Comparison of ENCODE assay signal across 27 cellular contexts in genomic region chr20:38139156-38139912, GRCh38. TPM values are rescaled to one million over a fixed set of nuclear protein-coding genes. Genes with fewer than 3 reads are reported as not detected.
DNase-seq lines count a peak whose midpoint lies in the region; ATAC-seq and TF ChIP-seq lines count a peak whose summit lies in the region.
"Had no signal": no experiment of that assay in that cellular context is flagged by ENCODE, and none has a peak within 500 bp of the region (broad histone marks: within the 10 kb centered on the region; RNA-seq: fewer than 3 reads in every experiment).

No MANE protein-coding gene starts in this region.

- no peak overlapping the region for H2AK5ac ChIP-seq in trophoblast cell (ENCODE audit: low read length)

- POLR2A ChIA-PET in WTC11 (lab: Charles Lee): no interaction called here

- no peaks in the 10 kb centered on the region for H3K27me3 ChIP-seq in RWPE2 (ENCODE audit: insufficient read depth, poor library complexity, severe bottlenecking)
- no peaks in the 10 kb centered on the region for H3K27me3 ChIP-seq in trophoblast cell (ENCODE audit: insufficient read depth, low read length)
- H3K27me3 ChIP-seq: BLaER1 treated with 17β-estradiol and CSF1 and Interleukin-3, amounts not matched to agents 10 nM and 100 nM; MG63; vagina had no signal

- H2BK12ac ChIP-seq in trophoblast cell (ENCODE audit: low read length): no peak overlapping the region

- H2BK5ac ChIP-seq in trophoblast cell (ENCODE audit: low read depth, low read length, poor library complexity): no peak overlapping the region

- no peak overlapping the region for H3K14ac ChIP-seq in trophoblast cell (ENCODE audit: low read length)

- DNase-seq in Calu3 (no peak), RWPE2 (ENCODE audit: low spot score) (peak; percentile 78), islet precursor cell (peak; percentile 52), trophoblast cell (peak; percentile 86 to 94), WTC11 (ENCODE audit: low spot score) (no peak), NCI-H524 (lab: John Stamatoyannopoulos, UW) (no peak), GF-D8 (lab: John Stamatoyannopoulos, UW) (no peak)
- DNase-seq: activated CD4-positive, CD25-positive, alpha-beta regulatory T cell treated with anti-CD3 and anti-CD28 coated beads, Interleukin-2, amount 50 U/mL, for 72 hours; activated CD8-positive, alpha-beta T cell treated with anti-CD3 and anti-CD28 coated beads, Interleukin-2, amount 10 ng/mL, durations not matched to agents 7 days and 5 days; activated effector memory CD4-positive, alpha-beta T cell treated with anti-CD3 and anti-CD28 coated beads, Interleukin-2, amount 50 U/mL, for 16 hours; activated naive CD8-positive, alpha-beta T cell treated with anti-CD3 and anti-CD28 coated beads, Interleukin-2, amount 50 U/mL, for 24 hours; activated T-cell treated with anti-CD3 and anti-CD28 coated beads for 4 hours; cerebellar nuclear complex; DND-41; KBM-7; MG63; NCI-H1417 treated with DMSO at 0.1 percent for 48 hours; NCI-H446 treated with DMSO at 0.1 percent for 48 hours; stimulated activated CD4-positive, alpha-beta T cell treated with anti-CD3 and anti-CD28 coated beads, Interleukin-2, amount 100 ng/mL, for 24 hours; substantia nigra had no signal

- H2BK120ac ChIP-seq in trophoblast cell (ENCODE audit: insufficient read depth, low read length, poor library complexity): no peak overlapping the region

- H3K4me1 Mint-ChIP-seq in Calu3 (ENCODE audit: low read depth, unreplicated experiment) (peaks cover 82% of the 10 kb centered on the region), WTC11 (peaks cover 44% of the 10 kb centered on the region)

- no peaks in the 10 kb centered on the region for H3K9me3 ChIP-seq in RWPE2 (ENCODE audit: severe bottlenecking)
- peaks cover 9% of the 10 kb centered on the region for H3K9me3 ChIP-seq in trophoblast cell (ENCODE audit: insufficient read depth, low read depth, low read length)
- H3K9me3 ChIP-seq: BLaER1 treated with 17β-estradiol and CSF1 and Interleukin-3, amounts not matched to agents 10 nM and 100 nM; MG63; mucosa of descending colon; vagina had no signal

- no TSS peak for BruUV-seq in Calu3 (replicated peaks; lab: Mats Ljungman, UMichigan)

- no peak overlapping the region for H3K4me3 Mint-ChIP-seq in Calu3 (ENCODE audit: low read depth, unreplicated experiment)
- H3K4me3 Mint-ChIP-seq in WTC11: no peak overlapping the region
- H3K4me3 Mint-ChIP-seq: activated CD8-positive, alpha-beta T cell treated with anti-CD3 and anti-CD28 coated beads, Interleukin-2, amount 10 ng/mL, durations not matched to agents 7 days and 5 days; activated naive CD8-positive, alpha-beta T cell treated with anti-CD3 and anti-CD28 coated beads, Interleukin-2, amount 50 U/mL, for 24 hours had no signal

- H3K79me1 ChIP-seq in trophoblast cell (ENCODE audit: low read length): peaks cover 15% of the 10 kb centered on the region

- H2AFZ ChIP-seq in trophoblast cell (ENCODE audit: insufficient read depth, low read length, poor library complexity): no peak overlapping the region

- WGBS in trophoblast cell (ENCODE audit: extremely low coverage, insufficient coverage, insufficient read length): no CpG with 5 or more reads among the region's 25 CpGs

- no peak overlapping the region for H3K4ac ChIP-seq in trophoblast cell (ENCODE audit: low read depth, low read length)

- H3K4me2 ChIP-seq in trophoblast cell (ENCODE audit: low read length): no peak overlapping the region

- H3K36me3 ChIP-seq in RWPE2 (ENCODE audit: low read depth) (peaks cover 11% of the 10 kb centered on the region), trophoblast cell (ENCODE audit: control insufficient read depth in 1 of 2, insufficient read depth in 2 of 2, low read length in 2 of 2) (peaks cover 59 to 73% of the 10 kb centered on the region in 2 experiments)
- H3K36me3 ChIP-seq: BLaER1 treated with 17β-estradiol and CSF1 and Interleukin-3, amounts not matched to agents 10 nM and 100 nM had no signal

- H3K18ac ChIP-seq in trophoblast cell (ENCODE audit: low read length): no peak overlapping the region

- no peak overlapping the region for H4K91ac ChIP-seq in trophoblast cell (ENCODE audit: low read depth, low read length)

- H4K12ac ChIP-seq in trophoblast cell (ENCODE audit: low read depth, low read length): no peak overlapping the region

- H3K27me3 Mint-ChIP-seq in Calu3 (ENCODE audit: unreplicated experiment) (no peaks in the 10 kb centered on the region), WTC11 (ENCODE audit: low read depth) (no peaks in the 10 kb centered on the region)
- H3K27me3 Mint-ChIP-seq: activated naive CD8-positive, alpha-beta T cell treated with anti-CD3 and anti-CD28 coated beads, Interleukin-2, amount 50 U/mL, for 24 hours had no signal

- peak overlapping the region; percentile 94 for H3K27ac ChIP-seq in RWPE2 (ENCODE audit: poor library complexity, severe bottlenecking)
- no peak overlapping the region for H3K27ac ChIP-seq in trophoblast cell (ENCODE audit: low read depth, low read length)
- H3K27ac ChIP-seq: epithelial cell of prostate, vagina had no signal

- ATAC-seq in RWPE2 (ENCODE audit: low read depth) (no peak), WTC11 (no peak), HG03159 (IDR thresholded peaks at IDR 0.05; ENCODE audit: unreplicated experiment) (no peak)
- ATAC-seq: activated CD8-positive, alpha-beta T cell treated with anti-CD3 and anti-CD28 coated beads, Interleukin-2, amount 10 ng/mL, durations not matched to agents 7 days and 5 days; activated naive CD8-positive, alpha-beta T cell treated with anti-CD3 and anti-CD28 coated beads, Interleukin-2, amount 50 U/mL, for 24 hours had no signal

- no peak overlapping the region for H3K9ac ChIP-seq in trophoblast cell (ENCODE audit: low read length)

- H3K9me3 Mint-ChIP-seq in Calu3 (ENCODE audit: low read depth, unreplicated experiment) (no peaks in the 10 kb centered on the region), WTC11 (no peaks in the 10 kb centered on the region)
- H3K9me3 Mint-ChIP-seq: activated naive CD8-positive, alpha-beta T cell treated with anti-CD3 and anti-CD28 coated beads, Interleukin-2, amount 50 U/mL, for 24 hours had no signal

- peaks cover 95% of the 10 kb centered on the region for H3K36me3 Mint-ChIP-seq in Calu3 (ENCODE audit: insufficient read depth, unreplicated experiment)
- H3K36me3 Mint-ChIP-seq in WTC11: no peaks in the 10 kb centered on the region

- H3K27ac Mint-ChIP-seq in Calu3 (ENCODE audit: unreplicated experiment) (peak overlapping the region; percentile 32), WTC11 (no peak overlapping the region)
- H3K27ac Mint-ChIP-seq: activated CD8-positive, alpha-beta T cell treated with anti-CD3 and anti-CD28 coated beads, Interleukin-2, amount 10 ng/mL, durations not matched to agents 7 days and 5 days; activated naive CD8-positive, alpha-beta T cell treated with anti-CD3 and anti-CD28 coated beads, Interleukin-2, amount 50 U/mL, for 24 hours; progenitor cell of endocrine pancreas had no signal

- no peak overlapping the region for H4K8ac ChIP-seq in trophoblast cell (ENCODE audit: low read depth, low read length)

- intact Hi-C loops in Calu3 (cut with micrococcal nuclease; ENCODE audit: unreplicated experiment): no loop called here

- H3K23ac ChIP-seq in trophoblast cell (ENCODE audit: low read length): no peak overlapping the region

- CTCF ChIA-PET in Calu3 (lab: Charles Lee): no interaction called here
- CTCF ChIA-PET in WTC11 (lab: Charles Lee): interaction anchor here (1.0 to 1.9 kb wide), 3 partner anchors 66 to 82 kb away, joined by 3 to 6 read pairs (median 3); no protein-coding TSS in a partner anchor

- H3K4me3 ChIP-seq in RWPE2 (ENCODE audit: severe bottlenecking) (no peak overlapping the region), trophoblast cell (ENCODE audit: low read depth, low read length) (no peak overlapping the region)
- H3K4me3 ChIP-seq: BLaER1 treated with 17β-estradiol and CSF1 and Interleukin-3, amounts not matched to agents 10 nM and 100 nM; MG63; mucosa of descending colon; vagina had no signal

- H3K4me1 ChIP-seq in RWPE2 (ENCODE audit: insufficient read depth, poor library complexity, severe bottlenecking) (peaks cover 35% of the 10 kb centered on the region), trophoblast cell (ENCODE audit: control insufficient read depth in 1 of 2, insufficient read depth in 2 of 2, low read length in 2 of 2) (peaks cover 17 to 33% of the 10 kb centered on the region in 2 experiments)

- no peaks in the 10 kb centered on the region for H3K79me2 ChIP-seq in trophoblast cell (ENCODE audit: control insufficient read depth, insufficient read depth, low read length, poor library complexity)

- TF ChIP-seq CTCF in Calu3 (IDR thresholded peaks at IDR 0.05; ENCODE audit: unreplicated experiment): no peak
- no peak for TF ChIP-seq CTCF in RWPE2 (IDR thresholded peaks at IDR 0.05; ENCODE audit: poor library complexity, severe bottlenecking)
- no peak for TF ChIP-seq CTCF in WTC11 (IDR thresholded peaks at IDR 0.05)

TF ChIP-seq in WTC11, 78 proteins besides CTCF, POLR2A, EP300 and RAD21:
- TF ChIP-seq TP53 (CRISPR knock-in tag; IDR thresholded peaks at IDR 0.05) (no peak), PRRX2 (CRISPR knock-in tag; IDR thresholded peaks at IDR 0.05) (no peak)

RNA-seq across cellular contexts. Expression of gene TGM2, which starts 25.7 kb away (rescaled TPM):
- total RNA-seq in Calu3 (2022): 261 and 311 TPM in 2 replicates
- 330 and 332 TPM in 2 replicates for polyA plus RNA-seq in trophoblast cell (2013)
- 1.5 to 2.1 TPM (median 1.8 TPM) in 3 replicates for total RNA-seq in WTC11 (2021)
- total RNA-seq: OCI-LY7 had no signal

Comparison
In these comparisons a context has a peak if more than half of its experiments do, and no peak if none do; other contexts are left out.
1. DNase-seq: peak in RWPE2 (single experiment), islet precursor cell (single experiment) and trophoblast cell (2 of 2); none in Calu3 (single experiment), WTC11 (single experiment), NCI-H524 (0 of 2) and GF-D8 (single experiment).
2. RNA of gene TGM2, which starts 25.7 kb away (total RNA-seq): 261 to 311 TPM in Calu3; 1.5 to 2.1 TPM in WTC11; every median in the first group is over 10 times any median in the second.